Comparison of ENCODE assay signal across 16 cellular contexts in genomic region chr6:151043944-151044343, GRCh38.
DNase-seq lines count a peak whose midpoint lies in the region; ATAC-seq and TF ChIP-seq lines count a peak whose summit lies in the region.
"Had no signal": no experiment of that assay in that cellular context is flagged by ENCODE, and none has a peak within 500 bp of the region (broad histone marks: within the 10 kb centered on the region; RNA-seq: fewer than 3 reads in every experiment).

No MANE protein-coding gene starts in this region.

- H4K20me1 ChIP-seq in osteoblast (ENCODE audit: insufficient read depth, low read length) = no peaks in the 10 kb centered on the region

- H3K27me3 Mint-ChIP-seq in endothelial cell (ENCODE audit: unreplicated experiment) = peaks cover 9% of the 10 kb centered on the region
- H3K27me3 Mint-ChIP-seq: stimulated activated naive CD8-positive, alpha-beta T cell treated with anti-CD3 and anti-CD28 coated beads, Interleukin-15, Interleukin-2, amounts not matched to agents 100 ng/mL and 50 ng/mL, for 24 hours had no signal

- TF ChIP-seq CTCF in left ventricle myocardium inferior (IDR thresholded peaks at IDR 0.05; ENCODE audit: borderline replicate concordance) = no peak
- TF ChIP-seq CTCF in endothelial cell (IDR thresholded peaks at IDR 0.05; ENCODE audit: unreplicated experiment) = no peak
- TF ChIP-seq CTCF in osteoblast (IDR thresholded peaks at IDR 0.05; ENCODE audit: extremely low read depth, low read depth, low read length) = no peak
- no peak for TF ChIP-seq CTCF in uterus (IDR thresholded peaks at IDR 0.05)

- H3K4me2 ChIP-seq in osteoblast (ENCODE audit: insufficient read depth, low read length) = no peak overlapping the region

- no peaks in the 10 kb centered on the region for H3K36me3 ChIP-seq in left ventricle myocardium inferior
- peaks cover 17% of the 10 kb centered on the region for H3K36me3 ChIP-seq in osteoblast (ENCODE audit: insufficient read depth, low read length)
- no peaks in the 10 kb centered on the region for H3K36me3 ChIP-seq in uterus

- peak overlapping the region; percentile 87 for H3K27ac ChIP-seq in left ventricle myocardium inferior (replicated peaks)
- H3K27ac ChIP-seq in osteoblast (ENCODE audit: low read depth, low read length) = peak overlapping the region; percentile 98
- peak overlapping the region; percentile 81 to 89 for H3K27ac ChIP-seq in uterus
- H3K27ac ChIP-seq: HL-60 had no signal

- intact Hi-C loops in left ventricle myocardium inferior (cut with micrococcal nuclease) = no loop called here
- intact Hi-C loops in Right ventricle myocardium inferior (cut with DNase I) = loop anchor here (5.0 kb wide), 1 partner anchor 43 kb away; no protein-coding TSS in a partner anchor
- intact Hi-C loops in uterus (cut with DNase I; ENCODE audit: low total_unique reads) = no loop called here

- no peak overlapping the region for H3K4me3 ChIP-seq in left ventricle myocardium inferior
- H3K4me3 ChIP-seq in osteoblast (ENCODE audit: insufficient read depth, low read length) = no peak overlapping the region
- no peak overlapping the region for H3K4me3 ChIP-seq in uterus
- H3K4me3 ChIP-seq: skin epidermis had no signal

- TF ChIP-seq POLR2A in uterus (IDR thresholded peaks at IDR 0.05) = no peak

- no peak for ATAC-seq in Right ventricle myocardium inferior
- ATAC-seq: activated CD8-positive, alpha-beta T cell treated with anti-CD3 and anti-CD28 coated beads, Interleukin-2, amount 10 ng/mL, durations not matched to agents 7 days and 5 days had no signal

- H3K4me1 Mint-ChIP-seq in endothelial cell (ENCODE audit: unreplicated experiment) = peaks cover 77% of the 10 kb centered on the region

- H3K9me3 ChIP-seq in left ventricle myocardium inferior (replicated peaks) (no peaks in the 10 kb centered on the region), osteoblast (ENCODE audit: low read depth, low read length) (no peaks in the 10 kb centered on the region), uterus (no peaks in the 10 kb centered on the region)

- H3K79me2 ChIP-seq in osteoblast (ENCODE audit: insufficient read depth, low read length) = peaks cover 2% of the 10 kb centered on the region

- H3K27me3 ChIP-seq in left ventricle myocardium inferior (ENCODE audit: low read depth) (no peaks in the 10 kb centered on the region), osteoblast (ENCODE audit: insufficient read depth, low read length) (no peaks in the 10 kb centered on the region), uterus (no peaks in the 10 kb centered on the region)

- H3K27ac Mint-ChIP-seq in endothelial cell (ENCODE audit: unreplicated experiment) = peak overlapping the region; percentile 99
- H3K27ac Mint-ChIP-seq: activated CD8-positive, alpha-beta T cell treated with anti-CD3 and anti-CD28 coated beads, Interleukin-2, amount 10 ng/mL, durations not matched to agents 7 days and 5 days; stimulated activated naive CD8-positive, alpha-beta T cell treated with anti-CD3 and anti-CD28 coated beads, Interleukin-15, Interleukin-2, amounts not matched to agents 100 ng/mL and 50 ng/mL, for 24 hours had no signal

- H3K4me3 Mint-ChIP-seq in endothelial cell (ENCODE audit: unreplicated experiment) = no peak overlapping the region
- H3K4me3 Mint-ChIP-seq: activated CD8-positive, alpha-beta T cell treated with anti-CD3 and anti-CD28 coated beads, Interleukin-2, amount 10 ng/mL, durations not matched to agents 7 days and 5 days; stimulated activated naive CD8-positive, alpha-beta T cell treated with anti-CD3 and anti-CD28 coated beads, Interleukin-15, Interleukin-2, amounts not matched to agents 100 ng/mL and 50 ng/mL, for 24 hours had no signal

- peaks cover 46% of the 10 kb centered on the region for H3K4me1 ChIP-seq in left ventricle myocardium inferior
- peaks cover 44% of the 10 kb centered on the region for H3K4me1 ChIP-seq in osteoblast (ENCODE audit: insufficient read depth, low read length)
- H3K4me1 ChIP-seq in uterus = no peaks in the 10 kb centered on the region

- no peak overlapping the region for H2AFZ ChIP-seq in osteoblast (ENCODE audit: low read length)

- H3K36me3 Mint-ChIP-seq in endothelial cell (ENCODE audit: low read depth, unreplicated experiment) = peaks cover 29% of the 10 kb centered on the region

- DNase-seq in left ventricle myocardium inferior = no peak
- DNase-seq in Right ventricle myocardium inferior (ENCODE audit: missing footprints) = no peak
- no peak for DNase-seq in endothelial cell (ENCODE audit: low spot score)
- DNase-seq in osteoblast (ENCODE audit: insufficient read length, low spot score, missing footprints) = no peak
- no peak for DNase-seq in uterus
- DNase-seq in iPS-NIHi7 (ENCODE audit: extremely low spot score) = no peak
- DNase-seq in activated effector memory CD4-positive, alpha-beta T cell treated with anti-CD3 and anti-CD28 coated beads, Interleukin-2, amount 50 U/mL, for 16 hours = no peak
- no peak for DNase-seq in NCI-H187 treated with DMSO at 0.1 percent for 48 hours (lab: John Stamatoyannopoulos, UW)
- DNase-seq: activated CD8-positive, alpha-beta T cell treated with anti-CD3 and anti-CD28 coated beads, Interleukin-2, amount 10 ng/mL, durations not matched to agents 7 days and 5 days; activated gamma-delta T cell; effector memory CD4-positive, alpha-beta T cell; H9; RPMI8226 had no signal

- H3K9me3 Mint-ChIP-seq in endothelial cell (ENCODE audit: unreplicated experiment) = no peaks in the 10 kb centered on the region
- H3K9me3 Mint-ChIP-seq: stimulated activated naive CD8-positive, alpha-beta T cell treated with anti-CD3 and anti-CD28 coated beads, Interleukin-15, Interleukin-2, amounts not matched to agents 100 ng/mL and 50 ng/mL, for 24 hours had no signal
